16 cellular contexts compared by ENCODE assay signal in genomic region chr11:43546561-43547410, GRCh38.
A peak's percentile ranks its signal among the peaks of the same experiment; 100 is the strongest.
DNase-seq lines count a peak whose midpoint lies in the region; ATAC-seq and TF ChIP-seq lines count a peak whose summit lies in the region.
"Had no signal": no experiment of that assay in that cellular context is flagged by ENCODE, and none has a peak within 500 bp of the region (broad histone marks: within the 10 kb centered on the region; RNA-seq: fewer than 3 reads in every experiment).

No MANE protein-coding gene starts in this region.

- CTCF ChIA-PET in CD8-positive, alpha-beta T cell (lab: Charles Lee) = interaction anchor here (0.7 kb wide), 1 partner anchor 32 kb away, joined by 4 read pairs; no protein-coding TSS in a partner anchor

- H3K4me1 Mint-ChIP-seq in CD8-positive, alpha-beta T cell (ENCODE audit: low read depth) = peaks cover 5% of the 10 kb centered on the region
- no peaks in the 10 kb centered on the region for H3K4me1 Mint-ChIP-seq in glutamatergic neuron (ENCODE audit: low read depth, unreplicated experiment)
- no peaks in the 10 kb centered on the region for H3K4me1 Mint-ChIP-seq in activated T-helper 2 cell treated with anti-CD3 and anti-CD28 coated beads, Interferon-gamma antibody, Interleukin-2, Interleukin-4, amounts not matched to agents 10 μg/mL and 5 μg/mL and 100 μg/mL, durations not matched to agents 14 hours and 24 hours and 36 hours (ENCODE audit: low read depth)

- H3K18ac ChIP-seq in neuronal stem cell (ENCODE audit: low read length) = peak overlapping the region; percentile 76

- no peak overlapping the region for H2BK15ac ChIP-seq in neuronal stem cell (ENCODE audit: low read length)

- H2AFZ ChIP-seq in neuronal stem cell (ENCODE audit: low read length) = peak overlapping the region; percentile 24

- peak overlapping the region; percentile 54 for H3K4me2 ChIP-seq in neuronal stem cell (ENCODE audit: insufficient read depth, low read length, poor library complexity, severe bottlenecking)
- H3K4me2 ChIP-seq: KMS-11 had no signal

- no peaks in the 10 kb centered on the region for H3K36me3 ChIP-seq in CD8-positive, alpha-beta T cell (ENCODE audit: insufficient read depth, low read length)
- no peaks in the 10 kb centered on the region for H3K36me3 ChIP-seq in neuronal stem cell (replicated peaks in 1 of 2; ENCODE audit: control insufficient read depth in 2 of 2, insufficient read depth in 2 of 2, low read length in 2 of 2)
- H3K36me3 ChIP-seq: heart right ventricle had no signal

- H2BK12ac ChIP-seq in neuronal stem cell (ENCODE audit: low read length) = no peak overlapping the region

- intact Hi-C loops in CD8-positive, alpha-beta T cell (cut with DNase I, micrococcal nuclease) = no loop called here
- intact Hi-C loops in activated T-helper 2 cell treated with anti-CD3 and anti-CD28 coated beads, Interferon-gamma antibody, Interleukin-2, Interleukin-4, amounts not matched to agents 10 μg/mL and 5 μg/mL and 100 μg/mL, durations not matched to agents 14 hours and 24 hours and 36 hours (cut with micrococcal nuclease) = no loop called here

- H3K9me3 ChIP-seq in CD8-positive, alpha-beta T cell (ENCODE audit: low read length) = no peaks in the 10 kb centered on the region
- peaks cover 0 to 8% of the 10 kb centered on the region in 2 donors for H3K9me3 ChIP-seq in neuronal stem cell (replicated peaks in 1 of 2; ENCODE audit: control insufficient read depth in 2 of 2, insufficient read depth in 1 of 2, low read depth in 1 of 2, low read length in 2 of 2)
- H3K9me3 ChIP-seq: heart right ventricle had no signal

- DNase-seq in CD8-positive, alpha-beta T cell = no peak
- DNase-seq in NCI-H146 treated with DMSO at 0.1 percent for 48 hours (lab: John Stamatoyannopoulos, UW; ENCODE audit: unreplicated experiment) (peak; percentile 58), glutamatergic neuron (no peak), neuronal stem cell (ENCODE audit: low spot score) (no peak), SKM-1 treated with dmso at 0.1 percent for 144 hours (lab: John Stamatoyannopoulos, UW; ENCODE audit: unreplicated experiment) (no peak)
- DNase-seq in activated T-helper 2 cell treated with anti-CD3 and anti-CD28 coated beads, Interferon-gamma antibody, Interleukin-2, Interleukin-4, amounts not matched to agents 10 μg/mL and 5 μg/mL and 100 μg/mL, durations not matched to agents 14 hours and 24 hours and 36 hours (ENCODE audit: low spot score) = no peak
- DNase-seq: activated naive CD4-positive, alpha-beta T cell; AML-193; heart right ventricle; mesendoderm; NCI-H1694; NCI-H82 had no signal

- peak overlapping the region; percentile 8 for H2AK5ac ChIP-seq in neuronal stem cell (ENCODE audit: low read depth, low read length)

- no peak overlapping the region for H3K9ac ChIP-seq in neuronal stem cell (ENCODE audit: low read depth, low read length, poor library complexity)
- H3K9ac ChIP-seq: KMS-11 had no signal

- no peak overlapping the region for H3K4ac ChIP-seq in neuronal stem cell (ENCODE audit: low read length)

- ATAC-seq in CD8-positive, alpha-beta T cell = no peak
- no peak for ATAC-seq in HG02763 (IDR thresholded peaks at IDR 0.05; ENCODE audit: unreplicated experiment)
- no peak for ATAC-seq in HG03442 (IDR thresholded peaks at IDR 0.05; ENCODE audit: unreplicated experiment)
- ATAC-seq: GM12878 had no signal

- no peak overlapping the region for H3K27ac Mint-ChIP-seq in CD8-positive, alpha-beta T cell
- no peak overlapping the region for H3K27ac Mint-ChIP-seq in glutamatergic neuron (ENCODE audit: unreplicated experiment)
- H3K27ac Mint-ChIP-seq in activated T-helper 2 cell treated with anti-CD3 and anti-CD28 coated beads, Interferon-gamma antibody, Interleukin-2, Interleukin-4, amounts not matched to agents 10 μg/mL and 5 μg/mL and 100 μg/mL, durations not matched to agents 14 hours and 24 hours and 36 hours = no peak overlapping the region

- H2BK5ac ChIP-seq in neuronal stem cell (ENCODE audit: low read length) = peak overlapping the region; percentile 19

- H3K36me3 Mint-ChIP-seq in CD8-positive, alpha-beta T cell = no peaks in the 10 kb centered on the region
- H3K36me3 Mint-ChIP-seq in glutamatergic neuron (ENCODE audit: unreplicated experiment) = peaks cover 13% of the 10 kb centered on the region
- H3K36me3 Mint-ChIP-seq in activated T-helper 2 cell treated with anti-CD3 and anti-CD28 coated beads, Interferon-gamma antibody, Interleukin-2, Interleukin-4, amounts not matched to agents 10 μg/mL and 5 μg/mL and 100 μg/mL, durations not matched to agents 14 hours and 24 hours and 36 hours (ENCODE audit: low read depth) = no peaks in the 10 kb centered on the region

- H4K8ac ChIP-seq in neuronal stem cell (ENCODE audit: low read depth, low read length) = no peak overlapping the region

- no peak overlapping the region for H2BK120ac ChIP-seq in neuronal stem cell (ENCODE audit: low read depth, low read length)

- no peaks in the 10 kb centered on the region for H3K4me1 ChIP-seq in CD8-positive, alpha-beta T cell (ENCODE audit: insufficient read depth, low read length)
- H3K4me1 ChIP-seq in neuronal stem cell (ENCODE audit: control insufficient read depth in 2 of 2, insufficient read depth in 1 of 2, low read depth in 1 of 2, low read length in 2 of 2) = peaks cover 3 to 6% of the 10 kb centered on the region in 2 donors

- H3K4me3 ChIP-seq in CD8-positive, alpha-beta T cell (ENCODE audit: low read depth, low read length) = no peak overlapping the region
- H3K4me3 ChIP-seq in neuronal stem cell (ENCODE audit: low read length in 2 of 2) = peak overlapping the region in 1 of 2 donors; percentile 65
- H3K4me3 ChIP-seq: GM12878 had no signal

- no peak overlapping the region for H4K91ac ChIP-seq in neuronal stem cell (ENCODE audit: low read depth, low read length, poor library complexity)

- no peaks in the 10 kb centered on the region for H3K79me1 ChIP-seq in neuronal stem cell (ENCODE audit: low read depth, low read length)

- H3K23ac ChIP-seq in neuronal stem cell (ENCODE audit: low read depth, low read length, poor library complexity) = peak overlapping the region; percentile 56

- POLR2A ChIA-PET in CD8-positive, alpha-beta T cell (lab: Charles Lee) = no interaction called here

- H3K9me3 Mint-ChIP-seq in CD8-positive, alpha-beta T cell = no peaks in the 10 kb centered on the region
- no peaks in the 10 kb centered on the region for H3K9me3 Mint-ChIP-seq in glutamatergic neuron (ENCODE audit: unreplicated experiment)
- H3K9me3 Mint-ChIP-seq in activated T-helper 2 cell treated with anti-CD3 and anti-CD28 coated beads, Interferon-gamma antibody, Interleukin-2, Interleukin-4, amounts not matched to agents 10 μg/mL and 5 μg/mL and 100 μg/mL, durations not matched to agents 14 hours and 24 hours and 36 hours = no peaks in the 10 kb centered on the region

- H3K27me3 Mint-ChIP-seq in CD8-positive, alpha-beta T cell (ENCODE audit: low read depth) = peaks cover 56% of the 10 kb centered on the region
- H3K27me3 Mint-ChIP-seq in glutamatergic neuron (ENCODE audit: unreplicated experiment) = peaks cover 4% of the 10 kb centered on the region
- peaks cover 27% of the 10 kb centered on the region for H3K27me3 Mint-ChIP-seq in activated T-helper 2 cell treated with anti-CD3 and anti-CD28 coated beads, Interferon-gamma antibody, Interleukin-2, Interleukin-4, amounts not matched to agents 10 μg/mL and 5 μg/mL and 100 μg/mL, durations not matched to agents 14 hours and 24 hours and 36 hours (ENCODE audit: low read depth)

- no peak overlapping the region for H3K27ac ChIP-seq in CD8-positive, alpha-beta T cell (ENCODE audit: low read depth, low read length)
- no peak overlapping the region for H3K27ac ChIP-seq in neuronal stem cell (replicated peaks; ENCODE audit: low read length)
- H3K27ac ChIP-seq: heart right ventricle, KMS-11 had no signal

- no peaks in the 10 kb centered on the region for H3K27me3 ChIP-seq in CD8-positive, alpha-beta T cell (ENCODE audit: insufficient read depth, low read length)
- H3K27me3 ChIP-seq in neuronal stem cell (ENCODE audit: control insufficient read depth in 3 of 3, insufficient read depth in 3 of 3, low read depth in 1 of 3, low read length in 3 of 3) = peaks cover 2 to 20% (median 10%) of the 10 kb centered on the region in 3 experiments

- WGBS in neuronal stem cell (ENCODE audit: extremely low coverage in 2 of 2, insufficient read length in 2 of 2, insufficient replicate concordance in 1 of 2), 2 donors = no CpG with 5 or more reads among the region's 25 CpGs

- H3K14ac ChIP-seq in neuronal stem cell (ENCODE audit: low read length) = no peak overlapping the region

- no peak for TF ChIP-seq CTCF in CD8-positive, alpha-beta T cell (IDR thresholded peaks at IDR 0.05)
- no peak for TF ChIP-seq CTCF in glutamatergic neuron (IDR thresholded peaks at IDR 0.05; ENCODE audit: partially characterized antibody, unreplicated experiment)

- peak overlapping the region; percentile 23 for H3K4me3 Mint-ChIP-seq in CD8-positive, alpha-beta T cell
- peak overlapping the region; percentile 71 for H3K4me3 Mint-ChIP-seq in glutamatergic neuron (ENCODE audit: unreplicated experiment)
- no peak overlapping the region for H3K4me3 Mint-ChIP-seq in activated T-helper 2 cell treated with anti-CD3 and anti-CD28 coated beads, Interferon-gamma antibody, Interleukin-2, Interleukin-4, amounts not matched to agents 10 μg/mL and 5 μg/mL and 100 μg/mL, durations not matched to agents 14 hours and 24 hours and 36 hours (ENCODE audit: low read depth)
